8 cellular contexts compared by ENCODE assay signal in the genomic region with DNA sequence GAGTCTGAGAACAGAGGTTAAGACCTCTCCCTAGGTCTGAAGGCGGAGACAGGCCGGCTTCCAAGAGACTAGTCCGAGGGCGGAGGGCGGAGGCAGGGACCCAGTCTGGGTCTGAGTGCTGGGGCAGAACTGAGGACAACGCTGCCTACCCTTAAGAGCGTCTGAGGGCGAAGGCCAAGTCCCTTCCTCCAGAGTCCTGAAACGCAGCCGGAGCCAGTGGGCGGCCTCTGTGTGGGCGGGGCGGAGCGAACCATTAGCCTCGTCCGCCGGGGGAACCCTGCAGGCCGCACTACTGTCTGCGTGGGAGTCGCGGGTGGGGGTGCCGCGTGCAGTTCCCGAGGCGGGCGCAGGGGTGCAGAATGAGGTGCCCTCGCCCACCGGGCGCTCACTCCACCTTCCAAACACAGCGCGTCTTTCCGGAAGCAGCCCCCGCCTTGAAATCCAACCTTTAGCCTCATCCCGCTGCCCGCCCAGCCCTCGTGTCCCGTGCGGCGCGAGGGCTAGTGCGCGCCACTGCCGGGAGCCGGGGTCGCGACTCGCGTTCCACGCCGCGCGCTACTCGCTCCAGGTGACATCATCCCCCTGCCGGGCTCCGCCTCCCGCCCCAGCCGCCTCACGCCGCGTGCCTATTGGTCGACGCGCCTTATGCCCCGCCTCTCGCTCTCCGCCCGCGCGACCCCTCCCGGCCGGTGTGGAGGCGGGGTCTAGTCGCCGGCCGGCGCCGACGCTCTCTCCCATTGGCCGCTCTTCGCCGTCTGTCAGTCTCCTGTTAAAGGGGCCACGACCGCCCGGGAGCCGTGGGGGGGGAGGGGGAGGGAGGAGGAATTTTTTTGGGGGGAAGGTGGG. TPM values are rescaled to one million over a fixed set of nuclear protein-coding genes. Genes with fewer than 3 reads are reported as not detected.
DNase-seq lines count a peak whose midpoint lies in the region; ATAC-seq and TF ChIP-seq lines count a peak whose summit lies in the region.

A gene with protein sequence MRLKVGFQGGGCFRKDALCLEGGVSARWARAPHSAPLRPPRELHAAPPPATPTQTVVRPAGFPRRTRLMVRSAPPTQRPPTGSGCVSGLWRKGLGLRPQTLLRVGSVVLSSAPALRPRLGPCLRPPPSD (minus strand): TSS at position 579 of the 846 bp plus-strand sequence. CDS start 121 bp downstream, at position 458.

- peak within 1 kb of the TSS; percentile 84 for H3K4me3 Mint-ChIP-seq in T-helper 1 cell treated with Interleukin-12 subunit alpha and Interleukin-12 subunit beta and Interleukin-4 antibody, amounts not matched to agents 30 μg/mL and 1 μg/mL, for 36 hours

- TF ChIP-seq POLR2A in uterus (IDR thresholded peaks at IDR 0.05): peak; percentile 70 to 80

- H3K9me3 ChIP-seq in right atrium auricular region (no peaks in the 10 kb centered on the region), uterus (no peaks in the 10 kb centered on the region)

- DNase-seq in NCI-H1694 treated with DMSO at 0.1 percent for 48 hours (lab: John Stamatoyannopoulos, UW): peak; percentile 88
- peak; percentile 66 to 97 (median 92) for DNase-seq in amygdala (lab: John Stamatoyannopoulos, UW)
- DNase-seq in right atrium auricular region (ENCODE audit: low spot score): peak; percentile 94
- DNase-seq in putamen (ENCODE audit: low spot score): peak; percentile 97
- DNase-seq in uterus: peak; percentile 92 to 95

- intact Hi-C loops in uterus (cut with DNase I; ENCODE audit: low total_unique reads): no loop called here

- no peaks in the 10 kb centered on the region for H3K36me3 Mint-ChIP-seq in T-helper 1 cell treated with Interleukin-12 subunit alpha and Interleukin-12 subunit beta and Interleukin-4 antibody, amounts not matched to agents 30 μg/mL and 1 μg/mL, for 36 hours (ENCODE audit: low read depth)

- ATAC-seq in GM18498 (IDR thresholded peaks at IDR 0.05; ENCODE audit: unreplicated experiment) (peak; percentile 82), HG02884 (IDR thresholded peaks at IDR 0.05; ENCODE audit: unreplicated experiment) (peak; percentile 68)

- H3K27me3 Mint-ChIP-seq in T-helper 1 cell treated with Interleukin-12 subunit alpha and Interleukin-12 subunit beta and Interleukin-4 antibody, amounts not matched to agents 30 μg/mL and 1 μg/mL, for 36 hours (ENCODE audit: low read depth): peaks cover 19% of the 10 kb centered on the region

- H3K9me3 Mint-ChIP-seq in T-helper 1 cell treated with Interleukin-12 subunit alpha and Interleukin-12 subunit beta and Interleukin-4 antibody, amounts not matched to agents 30 μg/mL and 1 μg/mL, for 36 hours: no peaks in the 10 kb centered on the region

- H3K27ac ChIP-seq in right atrium auricular region (peak within 1 kb of the TSS; percentile 95 to 97), uterus (peak within 1 kb of the TSS; percentile 86 to 96)

- peak in 1 of 2 donors; percentile 37 for TF ChIP-seq CTCF in right atrium auricular region (IDR thresholded peaks at IDR 0.05)
- peak in 2 of 4 experiments; percentile 31 to 33 for TF ChIP-seq CTCF in uterus (IDR thresholded peaks at IDR 0.05)

- peak within 1 kb of the TSS; percentile 87 for H3K27ac Mint-ChIP-seq in T-helper 1 cell treated with Interleukin-12 subunit alpha and Interleukin-12 subunit beta and Interleukin-4 antibody, amounts not matched to agents 30 μg/mL and 1 μg/mL, for 36 hours

- H3K4me1 ChIP-seq in right atrium auricular region (peaks cover 0 to 39% of the 10 kb centered on the region in 2 donors), uterus (peaks cover 0 to 17% of the 10 kb centered on the region in 2 donors)

- H3K4me1 Mint-ChIP-seq in T-helper 1 cell treated with Interleukin-12 subunit alpha and Interleukin-12 subunit beta and Interleukin-4 antibody, amounts not matched to agents 30 μg/mL and 1 μg/mL, for 36 hours (ENCODE audit: low read depth): peaks cover 23% of the 10 kb centered on the region

- no peaks in the 10 kb centered on the region for H3K36me3 ChIP-seq in right atrium auricular region
- H3K36me3 ChIP-seq in uterus: no peaks in the 10 kb centered on the region

- peak within 1 kb of the TSS; percentile 46 to 70 for H3K4me3 ChIP-seq in right atrium auricular region
- H3K4me3 ChIP-seq in uterus: peak within 1 kb of the TSS; percentile 51 to 66

- H3K27me3 ChIP-seq in right atrium auricular region: no peaks in the 10 kb centered on the region
- no peaks in the 10 kb centered on the region for H3K27me3 ChIP-seq in uterus

RNA-seq across cellular contexts. Expression of the gene that starts here (rescaled TPM):
- total RNA-seq in right atrium auricular region: 1 to 10 TPM; 3.1 to 5.9 TPM
- total RNA-seq in uterus: not detected

Comparison
In these comparisons a context has a peak if more than half of its experiments do, and no peak if none do; other contexts are left out.
1. Peak in every context shown above with its lines: DNase-seq, ATAC-seq, H3K4me3 ChIP-seq and H3K27ac ChIP-seq.
2. Peak in DNase-seq, H3K4me3 ChIP-seq and H3K27ac ChIP-seq in uterus; RNA of the gene not detected or under 1 TPM.